In the genomic region with DNA sequence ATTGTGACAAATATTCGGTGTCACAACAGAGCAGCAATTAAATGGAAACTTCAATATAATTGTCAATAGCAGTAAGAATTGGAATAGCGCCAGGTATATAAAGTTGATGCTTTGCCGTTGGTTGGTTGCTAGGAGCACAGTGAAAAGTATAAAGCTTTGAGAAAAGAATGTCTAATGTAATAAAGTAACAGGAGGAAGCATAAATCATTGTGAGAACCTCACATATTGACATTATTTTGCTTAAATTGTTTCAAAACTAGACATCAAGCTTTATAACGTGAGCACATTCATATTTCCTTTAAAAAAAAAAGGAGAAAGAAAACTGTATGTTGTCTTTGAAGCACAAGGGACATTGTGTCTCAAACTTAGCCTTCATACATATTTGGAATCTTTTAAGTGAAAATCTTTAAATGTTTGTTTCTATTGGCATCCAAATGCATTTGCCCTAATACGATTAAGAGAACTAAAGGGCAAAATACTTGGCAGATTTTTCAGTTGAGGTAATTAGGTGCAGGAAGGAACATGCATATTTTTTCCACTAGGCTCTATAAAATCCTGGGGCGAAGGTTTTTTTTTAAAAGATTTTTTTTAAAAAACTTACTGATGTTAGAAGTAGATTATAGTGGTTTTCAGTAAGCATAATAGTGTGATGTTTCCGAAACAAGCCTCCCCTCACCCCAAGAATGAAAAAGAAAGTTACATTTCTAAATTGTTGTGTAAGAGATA, we compare ENCODE assay signal across 9 cellular contexts.
DNase-seq lines count a peak whose midpoint lies in the region; ATAC-seq and TF ChIP-seq lines count a peak whose summit lies in the region.
"Had no signal": no experiment of that assay in that cellular context is flagged by ENCODE, and none has a peak within 500 bp of the region (broad histone marks: within the 10 kb centered on the region; RNA-seq: fewer than 3 reads in every experiment).

No MANE protein-coding gene starts in this region.

- TF ChIP-seq EP300 in sigmoid colon (IDR thresholded peaks at IDR 0.05): no peak

- H3K9me3 ChIP-seq in SK-N-MC (ENCODE audit: low read depth, low read length) (no peaks in the 10 kb centered on the region), esophagus squamous epithelium (no peaks in the 10 kb centered on the region), sigmoid colon (no peaks in the 10 kb centered on the region)

- H3K9ac ChIP-seq in SK-N-MC (ENCODE audit: insufficient read length): no peak overlapping the region

- peak; percentile 34 for DNase-seq in HCEC 1CT
- peak; percentile 37 for DNase-seq in SK-N-MC (ENCODE audit: low read depth, low spot score)
- no peak for DNase-seq in esophagus squamous epithelium (lab: John Stamatoyannopoulos, UW)
- no peak for DNase-seq in sigmoid colon
- no peak for DNase-seq in NCI-H446 treated with DMSO at 0.1 percent for 48 hours (lab: John Stamatoyannopoulos, UW)
- DNase-seq: RPMI8226 had no signal

- no peaks in the 10 kb centered on the region for H3K27me3 ChIP-seq in esophagus squamous epithelium
- no peaks in the 10 kb centered on the region for H3K27me3 ChIP-seq in sigmoid colon

- peak in 2 of 6 experiments; percentile 9 to 16 for TF ChIP-seq CTCF in esophagus squamous epithelium (IDR thresholded peaks at IDR 0.05)
- no peak for TF ChIP-seq CTCF in sigmoid colon (IDR thresholded peaks at IDR 0.05)

- peak overlapping the region; percentile 72 for H3K4me3 ChIP-seq in SK-N-MC
- H3K4me3 ChIP-seq in esophagus squamous epithelium: peak overlapping the region in 3 of 4 donors; percentile 9 to 53 (median 13)
- H3K4me3 ChIP-seq in sigmoid colon: peak overlapping the region in 1 of 4 donors; percentile 7

- H3K36me3 ChIP-seq in SK-N-MC (ENCODE audit: insufficient read depth, low read length) (no peaks in the 10 kb centered on the region), esophagus squamous epithelium (peaks cover 0 to 4% (median 0%) of the 10 kb centered on the region in 3 donors), sigmoid colon (no peaks in the 10 kb centered on the region)

- TF ChIP-seq POLR2A in esophagus squamous epithelium (IDR thresholded peaks at IDR 0.05) (no peak), sigmoid colon (IDR thresholded peaks at IDR 0.05) (no peak)

- 15 to 23% methylated on average over 7 of the region's 7 CpGs for WGBS in esophagus squamous epithelium, 2 donors
- 11 to 38% methylated on average over 7 of the region's 7 CpGs for WGBS in sigmoid colon, 2 donors

- peaks cover 10 to 47% (median 35%) of the 10 kb centered on the region in 3 donors for H3K4me1 ChIP-seq in esophagus squamous epithelium
- peaks cover 0 to 44% (median 30%) of the 10 kb centered on the region in 4 donors for H3K4me1 ChIP-seq in sigmoid colon

- ATAC-seq in GM19324 (IDR thresholded peaks at IDR 0.05; ENCODE audit: low FRiP score, unreplicated experiment) (no peak), GM21825 (IDR thresholded peaks at IDR 0.05; ENCODE audit: unreplicated experiment) (no peak), HG03025 (IDR thresholded peaks at IDR 0.05; ENCODE audit: low FRiP score, unreplicated experiment) (no peak)

- intact Hi-C loops in esophagus squamous epithelium (cut with DNase I) (no loop called here), sigmoid colon (cut with DNase I) (loop anchor here (2.0 to 5.0 kb wide), 3 partner anchors 43 to 91 kb away; no protein-coding TSS in a partner anchor)

- H3K27ac ChIP-seq in SK-N-MC (peak overlapping the region; percentile 90), esophagus squamous epithelium (peak overlapping the region; percentile 66 to 91 (median 84)), sigmoid colon (peak overlapping the region; percentile 60 to 81 (median 78))

Comparison
In these comparisons a context has a peak if more than half of its experiments do, and no peak if none do; other contexts are left out.
1. DNase-seq: peak in HCEC 1CT (single experiment) and SK-N-MC (single experiment); none in esophagus squamous epithelium (single experiment), sigmoid colon (single experiment) and NCI-H446 treated with DMSO at 0.1 percent for 48 hours (single experiment).
2. Peak in every context shown above with its lines, with median percentiles within 50 percentile points of each other: H3K27ac ChIP-seq.